In the genomic region with DNA sequence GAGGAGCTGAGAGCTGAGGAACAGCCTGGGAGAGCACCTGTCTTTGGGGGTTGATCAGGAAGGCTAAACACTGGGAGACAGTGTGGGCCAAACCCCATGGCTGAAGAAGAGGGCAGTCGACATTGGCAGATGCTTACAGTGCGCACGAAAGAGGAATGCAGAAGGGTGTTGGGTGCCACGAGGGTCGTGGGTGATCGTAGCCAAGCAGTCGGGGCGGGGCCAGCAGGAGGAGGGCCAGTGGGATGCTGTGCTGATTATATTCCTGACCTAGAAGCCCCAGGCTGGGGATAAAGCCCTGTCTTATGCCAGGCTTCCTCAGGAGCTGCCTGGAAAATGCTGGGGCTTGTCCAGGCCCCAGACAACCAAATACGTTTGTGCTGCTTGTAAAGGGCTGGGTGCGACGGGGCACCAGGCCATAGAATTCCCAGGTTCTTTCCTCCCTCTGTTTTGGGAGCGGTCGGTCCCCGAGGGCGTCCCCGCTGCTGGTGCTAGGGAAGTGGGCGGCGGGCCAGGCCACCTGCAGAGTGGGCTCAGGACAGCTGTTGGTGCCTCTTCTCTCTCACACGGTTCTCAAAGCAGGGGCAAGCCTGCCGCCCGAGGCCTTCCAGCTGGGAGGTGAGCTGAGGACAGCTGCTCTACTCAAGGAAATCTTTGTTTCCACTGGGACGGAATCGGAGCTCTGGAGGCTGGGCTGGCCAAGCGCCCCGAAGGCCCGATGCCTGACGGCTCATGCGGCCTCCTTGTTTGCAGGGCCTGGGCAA, we compare ENCODE assay signal across 1 cellular context.
TF ChIP-seq lines count a peak whose summit lies in the region.

No MANE protein-coding gene starts in this region.

TF ChIP-seq in IMR-90, 13 proteins besides CTCF, POLR2A, EP300 and RAD21:
- TF ChIP-seq MAZ (IDR thresholded peaks at IDR 0.05; ENCODE audit: borderline replicate concordance, low read depth, low read length) (no peak), MAFK (IDR thresholded peaks at IDR 0.05; ENCODE audit: low read depth, low read length) (no peak), CEBPB (IDR thresholded peaks at IDR 0.05; ENCODE audit: low read depth, low read length) (no peak), RCOR1 (IDR thresholded peaks at IDR 0.05; ENCODE audit: insufficient replicate concordance, low read length) (no peak), FOS (IDR thresholded peaks at IDR 0.05; ENCODE audit: low read depth, low read length) (no peak), SMC3 (IDR thresholded peaks at IDR 0.05; ENCODE audit: low read depth, low read length) (no peak), MXI1 (IDR thresholded peaks at IDR 0.05; ENCODE audit: borderline replicate concordance, low read depth, low read length) (no peak), CHD1 (IDR thresholded peaks at IDR 0.05; ENCODE audit: low read depth, low read length) (no peak), RFX5 (IDR thresholded peaks at IDR 0.05; ENCODE audit: low read depth, low read length) (no peak), BHLHE40 (IDR thresholded peaks at IDR 0.05; ENCODE audit: low read depth, low read length) (no peak), NFE2L2 (IDR thresholded peaks at IDR 0.05; ENCODE audit: low read depth, low read length) (no peak)
- TF ChIP-seq, protein P1, sequence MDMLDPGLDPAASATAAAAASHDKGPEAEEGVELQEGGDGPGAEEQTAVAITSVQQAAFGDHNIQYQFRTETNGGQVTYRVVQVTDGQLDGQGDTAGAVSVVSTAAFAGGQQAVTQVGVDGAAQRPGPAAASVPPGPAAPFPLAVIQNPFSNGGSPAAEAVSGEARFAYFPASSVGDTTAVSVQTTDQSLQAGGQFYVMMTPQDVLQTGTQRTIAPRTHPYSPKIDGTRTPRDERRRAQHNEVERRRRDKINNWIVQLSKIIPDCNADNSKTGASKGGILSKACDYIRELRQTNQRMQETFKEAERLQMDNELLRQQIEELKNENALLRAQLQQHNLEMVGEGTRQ (IDR thresholded peaks at IDR 0.05; ENCODE audit: low read depth, low read length) = no peak
- TF ChIP-seq, protein P2, sequence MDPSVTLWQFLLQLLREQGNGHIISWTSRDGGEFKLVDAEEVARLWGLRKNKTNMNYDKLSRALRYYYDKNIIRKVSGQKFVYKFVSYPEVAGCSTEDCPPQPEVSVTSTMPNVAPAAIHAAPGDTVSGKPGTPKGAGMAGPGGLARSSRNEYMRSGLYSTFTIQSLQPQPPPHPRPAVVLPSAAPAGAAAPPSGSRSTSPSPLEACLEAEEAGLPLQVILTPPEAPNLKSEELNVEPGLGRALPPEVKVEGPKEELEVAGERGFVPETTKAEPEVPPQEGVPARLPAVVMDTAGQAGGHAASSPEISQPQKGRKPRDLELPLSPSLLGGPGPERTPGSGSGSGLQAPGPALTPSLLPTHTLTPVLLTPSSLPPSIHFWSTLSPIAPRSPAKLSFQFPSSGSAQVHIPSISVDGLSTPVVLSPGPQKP (IDR thresholded peaks at IDR 0.05; ENCODE audit: borderline replicate concordance, low read depth, low read length) = no peak
